Comparison of ENCODE assay signal across 12 cellular contexts in the genomic region with DNA sequence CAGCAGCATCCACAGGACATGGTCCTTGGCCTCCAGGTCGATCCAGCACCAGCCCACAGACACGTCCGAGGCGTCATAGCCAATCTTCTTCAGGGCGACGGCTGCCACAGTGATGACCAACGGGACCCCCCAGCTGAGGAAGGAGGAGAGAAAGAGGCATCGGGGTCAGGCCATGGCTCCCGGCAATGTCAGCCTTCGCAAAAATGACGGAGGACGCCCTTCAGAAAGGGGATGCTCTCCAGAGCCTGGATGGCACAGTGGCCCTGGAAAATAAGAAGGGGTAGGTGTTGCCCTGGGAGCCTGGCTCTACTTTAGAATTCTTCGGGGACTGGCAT. TPM values are rescaled to one million over a fixed set of nuclear protein-coding genes. Genes with fewer than 3 reads are reported as not detected.
A peak's percentile ranks its signal among the peaks of the same experiment; 100 is the strongest.
DNase-seq lines count a peak whose midpoint lies in the region; ATAC-seq, FAIRE-seq and TF ChIP-seq lines count a peak whose summit lies in the region.
"Had no signal": no experiment of that assay in that cellular context is flagged by ENCODE, and none has a peak within 500 bp of the region (broad histone marks: within the 10 kb centered on the region; RNA-seq: fewer than 3 reads in every experiment).

No MANE protein-coding gene starts in this region.

- no peaks in the 10 kb centered on the region for H3K9me3 ChIP-seq in HepG2 (ENCODE audit: low read length)
- H3K9me3 ChIP-seq in right lobe of liver: no peaks in the 10 kb centered on the region
- no peaks in the 10 kb centered on the region for H3K9me3 ChIP-seq in K562 (replicated peaks; ENCODE audit: control insufficient read depth, insufficient read depth, low read depth, low read length)

- H3K4me3 ChIP-seq in HepG2 (replicated peaks in 1 of 3; ENCODE audit: insufficient read depth in 1 of 3, low read depth in 2 of 3, low read length in 3 of 3): no peak overlapping the region
- no peak overlapping the region for H3K4me3 ChIP-seq in right lobe of liver
- H3K4me3 ChIP-seq in K562: no peak overlapping the region

- H3K9me1 ChIP-seq in K562 (ENCODE audit: control insufficient read depth, insufficient read depth, low read length): no peaks in the 10 kb centered on the region

- TF ChIP-seq CTCF in HepG2 (CRISPR knock-in tag; IDR thresholded peaks at IDR 0.05) (no peak), right lobe of liver (IDR thresholded peaks at IDR 0.05) (no peak), K562 (IDR thresholded peaks at IDR 0.05 in 2 of 3, conservative IDR thresholded peaks at IDR 0.05 in 1 of 3; ENCODE audit: insufficient read depth in 2 of 3, low read depth in 1 of 3, low read length in 3 of 3) (no peak)

- intact Hi-C loops in HepG2 (cut with micrococcal nuclease; ENCODE audit: unreplicated experiment) (loop anchor here (1.0 to 5.0 kb wide), 3 partner anchors 17 to 121 kb away; a partner anchor contains a TSS), right lobe of liver (cut with DNase I) (no loop called here), K562 (cut with micrococcal nuclease) (loop anchor here (10.0 kb wide), 1 partner anchor 383 kb away; no protein-coding TSS in a partner anchor)

- H3K27me3 ChIP-seq in HepG2 (ENCODE audit: control insufficient read depth in 1 of 2, insufficient read depth in 2 of 2, low read length in 2 of 2) (no peaks in the 10 kb centered on the region), right lobe of liver (no peaks in the 10 kb centered on the region), K562 (ENCODE audit: control insufficient read depth in 2 of 2, insufficient read depth in 2 of 2, low read length in 2 of 2) (peaks cover 23 to 65% of the 10 kb centered on the region in 2 experiments)

- CTCF ChIA-PET in HepG2 (lab: Yijun Ruan, JAX; ENCODE audit: low intra/inter-chr PET ratio, low total read pairs): interaction anchor here (1.0 to 1.7 kb wide), 6 partner anchors 17 to 138 kb away, joined by 3 to 9 read pairs (median 4); a partner anchor contains a TSS
- CTCF ChIA-PET in K562 (lab: Yijun Ruan, JAX; ENCODE audit: low intra/inter-chr PET ratio): interaction anchor here (1.2 to 3.6 kb wide), 4 partner anchors 85 to 380 kb away, joined by 4 to 37 read pairs (median 7); no protein-coding TSS in a partner anchor

- H3K79me2 ChIP-seq in HepG2 (ENCODE audit: insufficient read depth, low read length) (peaks cover 2% of the 10 kb centered on the region), K562 (ENCODE audit: control insufficient read depth, insufficient read depth, low read length) (no peaks in the 10 kb centered on the region)

- ATAC-seq in HepG2: no peak
- no peak for ATAC-seq in right lobe of liver
- ATAC-seq in K562: peak; percentile 14; the same call in 1 of the 3 replicates

- FAIRE-seq in HepG2 (lab: Jason Lieb, UNC): no peak
- FAIRE-seq in K562 (lab: Jason Lieb, UNC): no peak

- H3K36me3 ChIP-seq in HepG2 (replicated peaks in 1 of 2; ENCODE audit: control insufficient read depth in 1 of 2, insufficient read depth in 2 of 2, low read length in 2 of 2): peaks cover 6 to 13% of the 10 kb centered on the region in 2 experiments; a peak in 4 of 5 replicates
- H3K36me3 ChIP-seq in right lobe of liver: no peaks in the 10 kb centered on the region
- no peaks in the 10 kb centered on the region for H3K36me3 ChIP-seq in K562 (ENCODE audit: control insufficient read depth, insufficient read depth, low read length)

- H3K9ac ChIP-seq in HepG2 (ENCODE audit: insufficient read depth, low read depth, low read length) (no peak overlapping the region), K562 (ENCODE audit: insufficient read depth in 1 of 2, low read depth in 2 of 2, low read length in 2 of 2) (no peak overlapping the region)

- no peak overlapping the region for H3K27ac ChIP-seq in HepG2 (ENCODE audit: extremely low read length, insufficient read depth, low read length)
- H3K27ac ChIP-seq in right lobe of liver: no peak overlapping the region
- H3K27ac ChIP-seq in K562 (ENCODE audit: extremely low read depth, low read depth, low read length): no peak overlapping the region
- H3K27ac ChIP-seq: C4-2B had no signal

- TF ChIP-seq RAD21 in HepG2 (CRISPR knock-in tag; IDR thresholded peaks at IDR 0.05): no peak
- TF ChIP-seq RAD21 in K562 (CRISPR knock-in tag; conservative IDR thresholded peaks at IDR 0.05 in 1 of 2, IDR thresholded peaks at IDR 0.05 in 1 of 2): no peak

- in situ Hi-C loops in HepG2 (cut with HindIII; ENCODE audit: extremely low pct_ligation_motif_present, low pct_unique_long_range_greater_than_20kb) (loop anchor here (5.0 kb wide), 2 partner anchors 86 to 136 kb away; no protein-coding TSS in a partner anchor), K562 (cut with MboI) (no loop called here)

- H3K4me1 ChIP-seq in HepG2 (ENCODE audit: insufficient read depth, low read length): peaks cover 56% of the 10 kb centered on the region
- H3K4me1 ChIP-seq in right lobe of liver: peaks cover 0 to 18% (median 7%) of the 10 kb centered on the region in 4 donors
- peaks cover 0 to 4% of the 10 kb centered on the region in 2 experiments; a peak in 1 of 5 replicates for H3K4me1 ChIP-seq in K562 (replicated peaks in 1 of 2; ENCODE audit: control insufficient read depth in 2 of 2, insufficient read depth in 2 of 2, low read length in 2 of 2)

- no TSS peak for BruUV-seq in HepG2 (replicated peaks; lab: Mats Ljungman, UMichigan)
- BruUV-seq in K562 (replicated peaks; lab: Mats Ljungman, UMichigan): no TSS peak

- H2AFZ ChIP-seq in HepG2 (ENCODE audit: low read length): no peak overlapping the region
- no peak overlapping the region for H2AFZ ChIP-seq in K562 (ENCODE audit: low read depth, low read length)

- TF ChIP-seq EP300 in HepG2 (IDR thresholded peaks at IDR 0.05; ENCODE audit: low read depth in 2 of 2, low read length in 2 of 2): no peak
- TF ChIP-seq EP300 in HepG2 (CRISPR knock-in tag; IDR thresholded peaks at IDR 0.05; ENCODE audit: borderline replicate concordance): no peak
- no peak for TF ChIP-seq EP300 in K562 (IDR thresholded peaks at IDR 0.05; ENCODE audit: low read length)

- 95% methylated on average over 13 of the region's 13 CpGs for WGBS in HepG2 (ENCODE audit: low lambda C conversion rate)
- WGBS in right lobe of liver (ENCODE audit: insufficient coverage, low coverage, low lambda C conversion rate, missing lambda C conversion rate): 70% methylated on average over 7 of the region's 13 CpGs
- 11% methylated on average over 12 of the region's 13 CpGs for WGBS in K562 (ENCODE audit: insufficient coverage, low coverage, missing lambda C conversion rate)

- H3K4me2 ChIP-seq in HepG2 (ENCODE audit: low read depth, low read length) (no peak overlapping the region), K562 (ENCODE audit: insufficient read depth, low read length) (no peak overlapping the region)

- DNase-seq in HepG2 (ENCODE audit: low spot score) (no peak), right lobe of liver (no peak), K562 (ENCODE audit: extremely low read depth in 1 of 4, low spot score in 3 of 4) (no peak), mesenteric fat pad (ENCODE audit: low spot score) (peak; percentile 84), NCI-H1417 (lab: John Stamatoyannopoulos, UW) (no peak), OCI-M1 (lab: John Stamatoyannopoulos, UW) (no peak), NCI-H82 (lab: John Stamatoyannopoulos, UW) (no peak)

- H4K20me1 ChIP-seq in HepG2 (ENCODE audit: insufficient read depth, low read length): no peaks in the 10 kb centered on the region
- peaks cover 15% of the 10 kb centered on the region for H4K20me1 ChIP-seq in K562 (replicated peaks; ENCODE audit: control insufficient read depth, insufficient read depth, low read length)

- POLR2A ChIA-PET in HepG2 (lab: Yijun Ruan, JAX) (interaction anchor here (0.8 to 3.0 kb wide), 7 partner anchors 17 to 139 kb away, joined by 3 to 25 read pairs (median 4); a partner anchor contains a TSS), K562 (lab: Yijun Ruan, JAX) (interaction anchor here (0.7 to 1.2 kb wide), 2 partner anchors 9 to 10 kb away, joined by 3 read pairs; no protein-coding TSS in a partner anchor)

- TF ChIP-seq POLR2A in HepG2 (IDR thresholded peaks at IDR 0.05; ENCODE audit: insufficient read depth in 1 of 2, low read depth in 2 of 2, low read length in 2 of 2) (no peak), right lobe of liver (IDR thresholded peaks at IDR 0.05) (no peak), K562 (conservative IDR thresholded peaks at IDR 0.05) (no peak)

RNA-seq across cellular contexts. Expression of a gene that starts 17.6 kb away (rescaled TPM):
- total RNA-seq in HepG2 (2016; rRNA removed; fragmentation: Illumina TruSeq; extraction: Trizol) (8.4 and 10.1 TPM in 2 replicates), right lobe of liver (10 to 100 TPM in 1 of 6 experiments, 1 to 10 TPM in 5; 5.6 to 12.5 (median 7.0) TPM), K562 (2014; rRNA removed) (0.08 TPM in 1 of 2 replicates, not detected in the other), K562 (2014; rRNA removed; fragmentation: Illumina TruSeq; extraction: Trizol) (0.03 TPM in 1 of 2 replicates, not detected in the other), K562 (2015; rRNA removed; fragmentation: Illumina TruSeq; extraction: Trizol) (0.04 TPM in 2 replicates), K562 (2021) (0.18 and 0.87 TPM in 2 replicates), mesenteric fat pad (15.5 TPM)
- 4.0 and 7.1 TPM in 2 replicates for total RNA-seq in HepG2 (2016; cell fraction: cytosol; rRNA removed; fragmentation: Illumina TruSeq; extraction: Trizol; ENCODE audit: low read depth)
- total RNA-seq in HepG2 (2016; cell fraction: insoluble cytoplasmic fraction; rRNA removed; fragmentation: Illumina TruSeq; extraction: Trizol): 10.7 and 12.8 TPM in 2 replicates
- total RNA-seq in HepG2 (2016; cell fraction: membrane; rRNA removed; fragmentation: Illumina TruSeq; extraction: Trizol): 13.0 and 14.9 TPM in 2 replicates
- total RNA-seq in HepG2 (2016; cell fraction: nucleus; rRNA removed; fragmentation: Illumina TruSeq; extraction: Trizol): 7.1 and 10.0 TPM in 2 replicates
- polyA plus RNA-seq in HepG2 (2011; rRNA removed) (19.2 and 23.3 TPM in 2 replicates), K562 (2011; rRNA removed) (0.04 TPM in 1 of 2 replicates, not detected in the other), K562 (2014; fragmentation: Illumina TruSeq; extraction: Trizol) (0.03 and 0.04 TPM in 2 replicates), K562 (2014; fragmentation: Nextera tagmentation; extraction: Ambion mirVana) (not detected), K562 (2014; rRNA removed) (0.01 and 0.05 TPM in 2 replicates)
- polyA plus RNA-seq in HepG2 (2011; cell fraction: cytosol; rRNA removed): 14.2 and 15.0 TPM in 2 replicates
- 29.1 and 30.4 TPM in 2 replicates for polyA plus RNA-seq in HepG2 (2011; cell fraction: nucleus; rRNA removed)
- polyA plus RNA-seq in HepG2 (2012): 25.2 and 25.3 TPM in 2 replicates
- 1.7 and 2.0 TPM in 2 replicates for polyA plus RNA-seq in HepG2 (2016; cell fraction: cytosol; fragmentation: Illumina TruSeq; extraction: Trizol; ENCODE audit: low read depth)
- 4.3 and 5.8 TPM in 2 replicates for polyA plus RNA-seq in HepG2 (2016; cell fraction: insoluble cytoplasmic fraction; fragmentation: Illumina TruSeq; extraction: Trizol; ENCODE audit: low read depth)
- 3.8 and 6.3 TPM in 2 replicates for polyA plus RNA-seq in HepG2 (2016; cell fraction: membrane; fragmentation: Illumina TruSeq; extraction: Trizol; ENCODE audit: low read depth)
- polyA plus RNA-seq in HepG2 (2016; cell fraction: nucleus; fragmentation: Illumina TruSeq; extraction: Trizol; ENCODE audit: insufficient read depth, low read depth): 8.1 and 9.9 TPM in 2 replicates
- polyA minus RNA-seq in HepG2 (2011; rRNA and poly(A)+ RNA removed; ENCODE audit: low replicate concordance): 23.1 and 157 TPM in 2 replicates
- polyA minus RNA-seq in HepG2 (2011; cell fraction: cytosol; rRNA and poly(A)+ RNA removed): 37.5 and 50.2 TPM in 2 replicates
- 18.6 and 22.3 TPM in 2 replicates for polyA minus RNA-seq in HepG2 (2011; cell fraction: nucleus; rRNA and poly(A)+ RNA removed)
- total RNA-seq in K562 (2011; cell fraction: chromatin; rRNA removed; ENCODE audit: low replicate concordance): 0.12 and 0.14 TPM in 2 replicates
- total RNA-seq in K562 (2011; cell fraction: nucleolus; rRNA removed): 0.26 and 1.2 TPM in 2 replicates
- 0.22 and 0.61 TPM in 2 replicates for total RNA-seq in K562 (2011; cell fraction: nucleoplasm; rRNA removed)
- 0.01 and 0.06 TPM in 2 replicates for polyA plus RNA-seq in K562 (2011; cell fraction: cytosol; rRNA removed)
- 0.01 and 0.14 TPM in 2 replicates for polyA plus RNA-seq in K562 (2011; cell fraction: nucleus; rRNA removed)
- polyA plus RNA-seq in K562 (2012): 0.19 and 1.0 TPM in 2 replicates
- polyA minus RNA-seq in K562 (2011; rRNA and poly(A)+ RNA removed): 0.04 TPM in 1 of 2 replicates, not detected in the other
- polyA minus RNA-seq in K562 (2011; cell fraction: cytosol; rRNA and poly(A)+ RNA removed): 0.46 TPM in 1 of 2 replicates, not detected in the other
- polyA minus RNA-seq in K562 (2011; cell fraction: nucleus; rRNA and poly(A)+ RNA removed): 0.33 and 0.40 TPM in 2 replicates

RNA-seq across cellular contexts. Expression of a gene that starts 41.9 kb away (rescaled TPM):
- total RNA-seq in HepG2 (2016; rRNA removed; fragmentation: Illumina TruSeq; extraction: Trizol): 0.04 TPM in 1 of 2 replicates, not detected in the other
- not detected in 2 replicates for total RNA-seq in HepG2 (2016; cell fraction: cytosol; rRNA removed; fragmentation: Illumina TruSeq; extraction: Trizol; ENCODE audit: low read depth)
- total RNA-seq in HepG2 (2016; cell fraction: insoluble cytoplasmic fraction; rRNA removed; fragmentation: Illumina TruSeq; extraction: Trizol): not detected in 2 replicates
- not detected in 2 replicates for total RNA-seq in HepG2 (2016; cell fraction: membrane; rRNA removed; fragmentation: Illumina TruSeq; extraction: Trizol)
- not detected in 2 replicates for total RNA-seq in HepG2 (2016; cell fraction: nucleus; rRNA removed; fragmentation: Illumina TruSeq; extraction: Trizol)
- polyA plus RNA-seq in HepG2 (2011; rRNA removed): 0.54 and 0.80 TPM in 2 replicates
- 0.27 and 0.46 TPM in 2 replicates for polyA plus RNA-seq in HepG2 (2011; cell fraction: cytosol; rRNA removed)
- 2.7 and 3.8 TPM in 2 replicates for polyA plus RNA-seq in HepG2 (2011; cell fraction: nucleus; rRNA removed)
- polyA plus RNA-seq in HepG2 (2012): 0.16 and 0.68 TPM in 2 replicates
- polyA plus RNA-seq in HepG2 (2016; cell fraction: cytosol; fragmentation: Illumina TruSeq; extraction: Trizol; ENCODE audit: low read depth): not detected in 2 replicates
- not detected in 2 replicates for polyA plus RNA-seq in HepG2 (2016; cell fraction: insoluble cytoplasmic fraction; fragmentation: Illumina TruSeq; extraction: Trizol; ENCODE audit: low read depth)
- not detected in 2 replicates for polyA plus RNA-seq in HepG2 (2016; cell fraction: membrane; fragmentation: Illumina TruSeq; extraction: Trizol; ENCODE audit: low read depth)
- polyA plus RNA-seq in HepG2 (2016; cell fraction: nucleus; fragmentation: Illumina TruSeq; extraction: Trizol; ENCODE audit: insufficient read depth, low read depth): not detected in 2 replicates
- 0.24 TPM in 1 of 2 replicates, not detected in the other for polyA minus RNA-seq in HepG2 (2011; rRNA and poly(A)+ RNA removed; ENCODE audit: low replicate concordance)
- polyA minus RNA-seq in HepG2 (2011; cell fraction: cytosol; rRNA and poly(A)+ RNA removed): 0.99 TPM in 1 of 2 replicates, not detected in the other
- polyA minus RNA-seq in HepG2 (2011; cell fraction: nucleus; rRNA and poly(A)+ RNA removed): 1.2 TPM in 1 of 2 replicates, not detected in the other
- total RNA-seq in right lobe of liver: 1 to 10 TPM in 1 of 6 experiments, under 1 TPM in 5; 0.19 to 3.5 (median 0.30) TPM
- not detected in 2 replicates for total RNA-seq in K562 (2011; cell fraction: chromatin; rRNA removed; ENCODE audit: low replicate concordance)
- total RNA-seq in K562 (2011; cell fraction: nucleolus; rRNA removed): not detected in 2 replicates
- total RNA-seq in K562 (2011; cell fraction: nucleoplasm; rRNA removed): not detected in 2 replicates
- total RNA-seq in K562 (2014; rRNA removed): not detected in 2 replicates
- total RNA-seq in K562 (2014; rRNA removed; fragmentation: Illumina TruSeq; extraction: Trizol): not detected in 2 replicates
- not detected in 2 replicates for total RNA-seq in K562 (2015; rRNA removed; fragmentation: Illumina TruSeq; extraction: Trizol)
- total RNA-seq in K562 (2021): 0.04 TPM in 1 of 2 replicates, not detected in the other
- 0.08 TPM in 1 of 2 replicates, not detected in the other for polyA plus RNA-seq in K562 (2011; rRNA removed)
- 0.04 TPM in 1 of 2 replicates, not detected in the other for polyA plus RNA-seq in K562 (2011; cell fraction: cytosol; rRNA removed)
- polyA plus RNA-seq in K562 (2011; cell fraction: nucleus; rRNA removed): 0.54 TPM in 1 of 2 replicates, not detected in the other
- polyA plus RNA-seq in K562 (2012): 0.03 and 0.06 TPM in 2 replicates
- polyA plus RNA-seq in K562 (2014; fragmentation: Illumina TruSeq; extraction: Trizol): not detected in 2 replicates
- not detected for polyA plus RNA-seq in K562 (2014; fragmentation: Nextera tagmentation; extraction: Ambion mirVana)
- not detected in 2 replicates for polyA plus RNA-seq in K562 (2014; rRNA removed)
- not detected in 2 replicates for polyA minus RNA-seq in K562 (2011; rRNA and poly(A)+ RNA removed)
- not detected in 2 replicates for polyA minus RNA-seq in K562 (2011; cell fraction: cytosol; rRNA and poly(A)+ RNA removed)
- polyA minus RNA-seq in K562 (2011; cell fraction: nucleus; rRNA and poly(A)+ RNA removed): not detected in 2 replicates
- 12.9 TPM for total RNA-seq in mesenteric fat pad
- total RNA-seq: CD8-positive, alpha-beta memory T cell; Daoy; HT1080; NCI-H460 had no signal
- polyA plus RNA-seq: CD8-positive, alpha-beta memory T cell had no signal

Comparison
In these comparisons a context has a peak if more than half of its experiments do, and no peak if none do; other contexts are left out.
1. intact Hi-C loops: an anchor here in HepG2 (1.0 to 5.0 kb wide) and K562 (10.0 kb wide); none called in right lobe of liver.